10 cellular contexts compared by ENCODE assay signal in genomic region chr21:45029298-45029967, GRCh38. TPM values are rescaled to one million over a fixed set of nuclear protein-coding genes. Genes with fewer than 3 reads are reported as not detected.
DNase-seq lines count a peak whose midpoint lies in the region; ATAC-seq, FAIRE-seq and TF ChIP-seq lines count a peak whose summit lies in the region.
"Had no signal": no experiment of that assay in that cellular context is flagged by ENCODE, and none has a peak within 500 bp of the region (broad histone marks: within the 10 kb centered on the region; RNA-seq: fewer than 3 reads in every experiment).

No MANE protein-coding gene starts in this region.

- H3K79me2 ChIP-seq in trophoblast cell (ENCODE audit: control insufficient read depth, insufficient read depth, low read length, poor library complexity), result no peaks in the 10 kb centered on the region

- H4K8ac ChIP-seq in trophoblast cell (ENCODE audit: low read depth, low read length), result no peak overlapping the region

- no peaks in the 10 kb centered on the region for H3K36me3 ChIP-seq in Panc1 (ENCODE audit: control insufficient read depth, insufficient read depth, low read length)
- no peaks in the 10 kb centered on the region for H3K36me3 ChIP-seq in gastroesophageal sphincter
- no peaks in the 10 kb centered on the region for H3K36me3 ChIP-seq in trophoblast cell (ENCODE audit: control insufficient read depth in 1 of 2, insufficient read depth in 2 of 2, low read length in 2 of 2)

- ATAC-seq in Panc1, result peak; percentile 80
- ATAC-seq in gastroesophageal sphincter, result peak; percentile 54
- ATAC-seq: left colon had no signal

- no peak overlapping the region for H3K27ac ChIP-seq in Panc1 (ENCODE audit: low read length)
- H3K27ac ChIP-seq in gastroesophageal sphincter, result peak overlapping the region in 3 of 4 donors; percentile 54 to 84 (median 82)
- no peak overlapping the region for H3K27ac ChIP-seq in trophoblast cell (ENCODE audit: low read depth, low read length)

- H3K23ac ChIP-seq in trophoblast cell (ENCODE audit: low read length), result no peak overlapping the region

- no peaks in the 10 kb centered on the region for H3K9me3 ChIP-seq in Panc1 (ENCODE audit: control insufficient read depth, insufficient read depth, low read depth, low read length)
- H3K9me3 ChIP-seq in gastroesophageal sphincter, result no peaks in the 10 kb centered on the region
- peaks cover 10% of the 10 kb centered on the region for H3K9me3 ChIP-seq in trophoblast cell (ENCODE audit: insufficient read depth, low read depth, low read length)

- H3K4me1 ChIP-seq in Panc1 (ENCODE audit: control insufficient read depth, insufficient read depth, low read length) (no peaks in the 10 kb centered on the region), gastroesophageal sphincter (peaks cover 0 to 59% (median 47%) of the 10 kb centered on the region in 3 donors), trophoblast cell (ENCODE audit: control insufficient read depth in 1 of 2, insufficient read depth in 2 of 2, low read length in 2 of 2) (peaks cover 6 to 11% of the 10 kb centered on the region in 2 experiments)

- H2AFZ ChIP-seq in trophoblast cell (ENCODE audit: insufficient read depth, low read length, poor library complexity), result no peak overlapping the region

- H3K18ac ChIP-seq in trophoblast cell (ENCODE audit: low read length), result no peak overlapping the region

- no peak overlapping the region for H3K14ac ChIP-seq in trophoblast cell (ENCODE audit: low read length)

- H3K4ac ChIP-seq in trophoblast cell (ENCODE audit: low read depth, low read length), result no peak overlapping the region

- H3K4me3 ChIP-seq in Panc1 (ENCODE audit: low read depth in 2 of 2, low read length in 2 of 2) (no peak overlapping the region), gastroesophageal sphincter (no peak overlapping the region), trophoblast cell (ENCODE audit: low read depth, low read length) (no peak overlapping the region)

- H2BK5ac ChIP-seq in trophoblast cell (ENCODE audit: low read depth, low read length, poor library complexity), result no peak overlapping the region

- DNase-seq in DMS79 treated with DMSO at 0.1 percent for 48 hours (lab: John Stamatoyannopoulos, UW) (peak; percentile 57), Panc1 (ENCODE audit: low read depth, low spot score) (no peak), trophoblast cell (no peak), GM12892 (ENCODE audit: insufficient read length) (no peak), ecto neural progenitor cell (ENCODE audit: low spot score) (no peak), hippocampal formation (lab: John Stamatoyannopoulos, UW) (no peak), NOMO-1 (lab: John Stamatoyannopoulos, UW; ENCODE audit: unreplicated experiment in 2 of 2) (no peak)
- DNase-seq: activated CD8-positive, alpha-beta memory T cell treated with anti-CD3 and anti-CD28 coated beads, Interleukin-2, amount 50 U/mL, for 48 hours; left colon had no signal

- H4K91ac ChIP-seq in trophoblast cell (ENCODE audit: low read depth, low read length), result peak overlapping the region; percentile 15

- POLR2A ChIA-PET in Panc1 (lab: Charles Lee), result no interaction called here

- H3K9ac ChIP-seq in trophoblast cell (ENCODE audit: low read length), result no peak overlapping the region

- no peak overlapping the region for H2BK12ac ChIP-seq in trophoblast cell (ENCODE audit: low read length)

- no peaks in the 10 kb centered on the region for H3K79me1 ChIP-seq in trophoblast cell (ENCODE audit: low read length)

- in situ Hi-C loops in Panc1 (cut with HindIII; ENCODE audit: low pct_unique_long_range_greater_than_20kb, low sequenced_read_pairs), result no loop called here

- H2AK5ac ChIP-seq in trophoblast cell (ENCODE audit: low read length), result no peak overlapping the region

- TF ChIP-seq EP300 in gastroesophageal sphincter (IDR thresholded peaks at IDR 0.05), result no peak

- no peak overlapping the region for H4K12ac ChIP-seq in trophoblast cell (ENCODE audit: low read depth, low read length)

- intact Hi-C loops in Panc1 (cut with micrococcal nuclease; ENCODE audit: unreplicated experiment), result no loop called here

- no peak overlapping the region for H3K4me2 ChIP-seq in trophoblast cell (ENCODE audit: low read length)

- TF ChIP-seq POLR2A in gastroesophageal sphincter (IDR thresholded peaks at IDR 0.05) (no peak), GM12892 (IDR thresholded peaks at IDR 0.05; ENCODE audit: low read depth, low read length) (no peak)

- no TSS peak for BruUV-seq in Panc1 (replicated peaks; lab: Mats Ljungman, UMichigan)

- CTCF ChIA-PET in Panc1 (lab: Charles Lee), result interaction anchor here (0.7 kb wide), 1 partner anchor 13 kb away, joined by 3 read pairs; no protein-coding TSS in a partner anchor

- H3K27me3 ChIP-seq in Panc1 (ENCODE audit: control insufficient read depth, insufficient read depth, low read length) (no peaks in the 10 kb centered on the region), gastroesophageal sphincter (no peaks in the 10 kb centered on the region), trophoblast cell (ENCODE audit: insufficient read depth, low read length) (no peaks in the 10 kb centered on the region)

- FAIRE-seq in GM12892 (lab: Jason Lieb, UNC), result no peak

- WGBS in gastroesophageal sphincter (ENCODE audit: low coverage in 1 of 2), 2 donors, result 80% methylated on average over 1 of the region's 15 CpGs; no CpG with 5 or more reads in 1 of the 2 donors
- no CpG with 5 or more reads among the region's 15 CpGs for WGBS in trophoblast cell (ENCODE audit: extremely low coverage, insufficient coverage, insufficient read length)

- peak overlapping the region; percentile 5 for H2BK120ac ChIP-seq in trophoblast cell (ENCODE audit: insufficient read depth, low read length, poor library complexity)

- no peak for TF ChIP-seq CTCF in Panc1 (IDR thresholded peaks at IDR 0.05)
- no peak for TF ChIP-seq CTCF in gastroesophageal sphincter (IDR thresholded peaks at IDR 0.05)

RNA-seq across cellular contexts. Expression of gene ADARB1, which starts 44.9 kb away (rescaled TPM):
- 15.0 TPM for total RNA-seq in Panc1 (2021; ENCODE audit: unreplicated experiment)
- 9.3 TPM for polyA plus RNA-seq in Panc1 (2012; ENCODE audit: insufficient read length)
- 100 to 1,000 TPM; 136 to 228 (median 181) TPM for total RNA-seq in gastroesophageal sphincter
- 12.9 and 14.2 TPM in 2 replicates for polyA plus RNA-seq in trophoblast cell (2013)
- polyA plus RNA-seq in GM12892 (2012; ENCODE audit: missing spikeins), result 2.0 TPM

Comparison
In these comparisons a context has a peak if more than half of its experiments do, and no peak if none do; other contexts are left out.
1. H3K27ac ChIP-seq: peak in gastroesophageal sphincter (3 of 4); none in Panc1 (single experiment) and trophoblast cell (single experiment).